Comparison of ENCODE assay signal across 1 cellular context in the genomic region with DNA sequence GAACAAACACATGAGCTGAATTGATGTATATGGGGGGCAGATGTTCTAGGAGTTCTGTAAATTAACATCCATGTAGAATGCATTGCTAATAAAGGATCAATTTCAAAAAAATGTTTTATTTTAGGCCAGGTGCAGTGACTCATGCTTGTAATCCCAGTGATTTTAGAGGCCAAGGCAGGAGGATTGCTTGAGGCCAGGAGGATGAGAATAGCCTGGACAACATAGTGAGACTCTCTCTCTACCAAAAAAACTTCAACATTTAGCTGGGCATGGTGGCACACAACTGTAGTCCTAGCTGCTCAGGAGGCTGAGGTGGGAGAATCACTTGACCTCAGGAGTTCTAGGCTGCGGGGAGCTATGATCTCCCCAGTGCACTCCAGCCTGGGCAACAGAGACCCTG.
A peak's percentile ranks its signal among the peaks of the same experiment; 100 is the strongest.
TF ChIP-seq lines count a peak whose summit lies in the region.

No MANE protein-coding gene starts in this region.

TF ChIP-seq in K562, 482 proteins besides CTCF, POLR2A, EP300 and RAD21:
- TF ChIP-seq RBM25 (IDR thresholded peaks at IDR 0.05; ENCODE audit: low read depth, low read length, severe bottlenecking) (peak; percentile 56), ZNF121 (CRISPR knock-in tag; conservative IDR thresholded peaks at IDR 0.05) (peak; percentile 94), ZNF707 (CRISPR knock-in tag; conservative IDR thresholded peaks at IDR 0.05) (no peak)
